ENCODE assay signal across 11 cellular contexts in genomic region chr9:92100237-92100911, GRCh38. TPM values are rescaled to one million over a fixed set of nuclear protein-coding genes. Genes with fewer than 3 reads are reported as not detected.
DNase-seq lines count a peak whose midpoint lies in the region; ATAC-seq and TF ChIP-seq lines count a peak whose summit lies in the region.
"Had no signal": no experiment of that assay in that cellular context is flagged by ENCODE, and none has a peak within 500 bp of the region (broad histone marks: within the 10 kb centered on the region; RNA-seq: fewer than 3 reads in every experiment).

No MANE protein-coding gene starts in this region.

- H3K9me3 ChIP-seq in smooth muscle cell (replicated peaks; ENCODE audit: low read depth) (peaks cover 3% of the 10 kb centered on the region), left ventricle myocardium inferior (replicated peaks) (peaks cover 11% of the 10 kb centered on the region)
- H3K9me3 ChIP-seq: transverse colon had no signal

- H3K27ac ChIP-seq in smooth muscle cell (ENCODE audit: low read depth) (peak overlapping the region; percentile 64), left ventricle myocardium inferior (replicated peaks) (no peak overlapping the region)
- H3K27ac ChIP-seq: transverse colon had no signal

- H3K9me3 Mint-ChIP-seq in activated CD8-positive, alpha-beta memory T cell treated with anti-CD3 and anti-CD28 coated beads, Interleukin-2, amount 10 ng/mL, durations not matched to agents 7 days and 5 days (ENCODE audit: low read depth) = peaks cover 3% of the 10 kb centered on the region

- peaks cover 62% of the 10 kb centered on the region for H3K36me3 Mint-ChIP-seq in activated CD8-positive, alpha-beta memory T cell treated with anti-CD3 and anti-CD28 coated beads, Interleukin-2, amount 10 ng/mL, durations not matched to agents 7 days and 5 days

- peaks cover 43% of the 10 kb centered on the region for H3K4me1 Mint-ChIP-seq in activated CD8-positive, alpha-beta memory T cell treated with anti-CD3 and anti-CD28 coated beads, Interleukin-2, amount 10 ng/mL, durations not matched to agents 7 days and 5 days

- no peak overlapping the region for H3K4me3 Mint-ChIP-seq in activated CD8-positive, alpha-beta memory T cell treated with anti-CD3 and anti-CD28 coated beads, Interleukin-2, amount 10 ng/mL, durations not matched to agents 7 days and 5 days

- peak overlapping the region; percentile 50 for H3K27ac Mint-ChIP-seq in activated CD8-positive, alpha-beta memory T cell treated with anti-CD3 and anti-CD28 coated beads, Interleukin-2, amount 10 ng/mL, durations not matched to agents 7 days and 5 days

- H3K4me1 ChIP-seq in smooth muscle cell (ENCODE audit: low read depth) = no peaks in the 10 kb centered on the region
- H3K4me1 ChIP-seq in left ventricle myocardium inferior = peaks cover 10% of the 10 kb centered on the region

- H3K27me3 Mint-ChIP-seq in activated CD8-positive, alpha-beta memory T cell treated with anti-CD3 and anti-CD28 coated beads, Interleukin-2, amount 10 ng/mL, durations not matched to agents 7 days and 5 days = no peaks in the 10 kb centered on the region

- peaks cover 53% of the 10 kb centered on the region for H3K79me2 ChIP-seq in smooth muscle cell (ENCODE audit: low read depth)

- no peak overlapping the region for H2AFZ ChIP-seq in smooth muscle cell (ENCODE audit: low read depth)

- CTCF ChIA-PET in activated CD8-positive, alpha-beta memory T cell treated with anti-CD3 and anti-CD28 coated beads, Interleukin-2, amount 10 ng/mL, durations not matched to agents 7 days and 5 days (lab: Charles Lee) = interaction anchor here (0.6 kb wide), 1 partner anchor 408 kb away, joined by 3 read pairs; no protein-coding TSS in a partner anchor

- H3K9ac ChIP-seq in smooth muscle cell (ENCODE audit: low read depth) = no peak overlapping the region

- no peak for TF ChIP-seq CTCF in fibroblast of pulmonary artery (IDR thresholded peaks at IDR 0.05; ENCODE audit: low read length, missing control alignments)
- TF ChIP-seq CTCF in smooth muscle cell (IDR thresholded peaks at IDR 0.05; ENCODE audit: borderline replicate concordance, insufficient read depth, poor library complexity, severe bottlenecking) = no peak
- TF ChIP-seq CTCF in left ventricle myocardium inferior (IDR thresholded peaks at IDR 0.05; ENCODE audit: borderline replicate concordance) = no peak

- H3K36me3 ChIP-seq in smooth muscle cell (ENCODE audit: low read depth) (peaks cover 4% of the 10 kb centered on the region), left ventricle myocardium inferior (peaks cover 30% of the 10 kb centered on the region)

- DNase-seq in activated CD8-positive, alpha-beta memory T cell treated with anti-CD3 and anti-CD28 coated beads, Interleukin-2, amount 10 ng/mL, durations not matched to agents 7 days and 5 days = no peak
- no peak for DNase-seq in activated CD8-positive, alpha-beta memory T cell treated with anti-CD3 and anti-CD28 coated beads, Interleukin-2, amount 50 U/mL, for 48 hours
- DNase-seq in SW 1271 (lab: John Stamatoyannopoulos, UW) (peak; percentile 57 to 89), fibroblast of pulmonary artery (ENCODE audit: low read depth) (peak; percentile 77), smooth muscle cell (lab: John Stamatoyannopoulos, UW; ENCODE audit: unreplicated experiment) (no peak), left ventricle myocardium inferior (no peak), head of caudate nucleus (no peak)
- DNase-seq: NCI-H446; stimulated activated CD4-positive, alpha-beta T cell treated with anti-CD3 and anti-CD28 coated beads, Interleukin-2, amount 100 ng/mL, for 48 hours; transverse colon had no signal

- H3K4me3 ChIP-seq in fibroblast of pulmonary artery (replicated peaks; ENCODE audit: low read depth, low read length) (no peak overlapping the region), smooth muscle cell (no peak overlapping the region), left ventricle myocardium inferior (no peak overlapping the region)
- H3K4me3 ChIP-seq: transverse colon had no signal

- intact Hi-C loops in left ventricle myocardium inferior (cut with micrococcal nuclease) = no loop called here
- intact Hi-C loops in head of caudate nucleus (cut with DNase I) = no loop called here

- ATAC-seq in activated CD8-positive, alpha-beta memory T cell treated with anti-CD3 and anti-CD28 coated beads, Interleukin-2, amount 10 ng/mL, durations not matched to agents 7 days and 5 days = no peak
- no peak for ATAC-seq in HG03039 (IDR thresholded peaks at IDR 0.05; ENCODE audit: unreplicated experiment)

- H3K27me3 ChIP-seq in smooth muscle cell (ENCODE audit: low read depth) (no peaks in the 10 kb centered on the region), left ventricle myocardium inferior (ENCODE audit: low read depth) (no peaks in the 10 kb centered on the region)
- H3K27me3 ChIP-seq: transverse colon had no signal

- no peaks in the 10 kb centered on the region for H3F3A ChIP-seq in smooth muscle cell (ENCODE audit: low read depth)

- WGBS in smooth muscle cell (ENCODE audit: low lambda C conversion rate) = 38% methylated on average over 5 of the region's 5 CpGs

- H4K20me1 ChIP-seq in smooth muscle cell (ENCODE audit: low read depth) = peaks cover 49% of the 10 kb centered on the region

- peak overlapping the region; percentile 8 for H3K4me2 ChIP-seq in smooth muscle cell

RNA-seq across cellular contexts. Expression of gene SPTLC1, which starts 14.8 kb away (rescaled TPM):
- 10 to 100 TPM; 61.8 to 62.4 TPM for total RNA-seq in activated CD8-positive, alpha-beta memory T cell treated with anti-CD3 and anti-CD28 coated beads, Interleukin-2, amount 10 ng/mL, durations not matched to agents 7 days and 5 days
- total RNA-seq in smooth muscle cell = 153 and 168 TPM in 2 replicates
- 71.4 and 75.6 TPM in 2 replicates for polyA plus RNA-seq in smooth muscle cell
- total RNA-seq in left ventricle myocardium inferior = 21.9 TPM

Comparison
In these comparisons a context has a peak if more than half of its experiments do, and no peak if none do; other contexts are left out.
1. DNase-seq: peak in SW 1271 (2 of 2) and fibroblast of pulmonary artery (single experiment); none in activated CD8-positive, alpha-beta memory T cell treated with anti-CD3 and anti-CD28 coated beads, Interleukin-2, amount 10 ng/mL, durations not matched to agents 7 days and 5 days (single experiment), activated CD8-positive, alpha-beta memory T cell treated with anti-CD3 and anti-CD28 coated beads, Interleukin-2, amount 50 U/mL, for 48 hours (single experiment), smooth muscle cell (single experiment), left ventricle myocardium inferior (single experiment) and head of caudate nucleus (0 of 42).